13 cellular contexts compared by ENCODE assay signal in genomic region chr5:68137451-68138190, GRCh38.
DNase-seq lines count a peak whose midpoint lies in the region; ATAC-seq and TF ChIP-seq lines count a peak whose summit lies in the region.
"Had no signal": no experiment of that assay in that cellular context is flagged by ENCODE, and none has a peak within 500 bp of the region (broad histone marks: within the 10 kb centered on the region; RNA-seq: fewer than 3 reads in every experiment).

No MANE protein-coding gene starts in this region.

- no peak overlapping the region for H3K4me3 ChIP-seq in SK-N-SH (ENCODE audit: low read depth in 2 of 2, low read length in 1 of 2)
- H3K4me3 ChIP-seq in adipocyte (ENCODE audit: low read length) = no peak overlapping the region
- no peak overlapping the region for H3K4me3 ChIP-seq in gastroesophageal sphincter
- H3K4me3 ChIP-seq in aorta (ENCODE audit: low read length in 2 of 2) = no peak overlapping the region

- no peaks in the 10 kb centered on the region for H3K79me2 ChIP-seq in SK-N-SH (ENCODE audit: insufficient read depth)

- H2AFZ ChIP-seq in SK-N-SH (ENCODE audit: low read depth) = no peak overlapping the region

- no peak for TF ChIP-seq RAD21 in SK-N-SH (IDR thresholded peaks at IDR 0.05; ENCODE audit: low read length)

- H3K36me3 ChIP-seq in SK-N-SH (replicated peaks in 1 of 2; ENCODE audit: control insufficient read depth in 1 of 2, insufficient read depth in 2 of 2, low read length in 1 of 2) (no peaks in the 10 kb centered on the region), adipocyte (ENCODE audit: control insufficient read depth, insufficient read depth, low read length, severe bottlenecking) (no peaks in the 10 kb centered on the region), gastroesophageal sphincter (no peaks in the 10 kb centered on the region), aorta (ENCODE audit: control insufficient read depth in 1 of 2, insufficient read depth in 2 of 2, low read length in 1 of 2) (no peaks in the 10 kb centered on the region)

- H3K4me1 ChIP-seq in SK-N-SH (ENCODE audit: control insufficient read depth in 1 of 2, insufficient read depth in 2 of 2, low read depth in 1 of 2, low read length in 1 of 2) (no peaks in the 10 kb centered on the region), adipocyte (ENCODE audit: control insufficient read depth, insufficient read depth, low read length) (peaks cover 32% of the 10 kb centered on the region), gastroesophageal sphincter (peaks cover 4 to 20% (median 5%) of the 10 kb centered on the region in 3 donors), aorta (ENCODE audit: control insufficient read depth in 1 of 2, insufficient read depth in 2 of 2, low read length in 2 of 2) (no peaks in the 10 kb centered on the region)

- no peaks in the 10 kb centered on the region for H3F3A ChIP-seq in SK-N-SH (replicated peaks; ENCODE audit: insufficient read depth)

- intact Hi-C loops in aorta (cut with DNase I) = no loop called here

- no peak for TF ChIP-seq EP300 in SK-N-SH (IDR thresholded peaks at IDR 0.05; ENCODE audit: borderline replicate concordance in 1 of 2, low read depth in 1 of 2, low read length in 1 of 2)
- TF ChIP-seq EP300 in gastroesophageal sphincter (IDR thresholded peaks at IDR 0.05) = no peak

- 38% methylated on average over 2 of the region's 2 CpGs for WGBS in SK-N-SH (ENCODE audit: low lambda C conversion rate)
- 17 to 25% methylated on average over 2 of the region's 2 CpGs for WGBS in gastroesophageal sphincter (ENCODE audit: low coverage in 1 of 2), 2 donors
- WGBS in aorta, 2 donors = 4 to 5% methylated on average over 2 of the region's 2 CpGs

- TF ChIP-seq CTCF in SK-N-SH (IDR thresholded peaks at IDR 0.05) (no peak), gastroesophageal sphincter (IDR thresholded peaks at IDR 0.05) (no peak)

- POLR2A ChIA-PET in SK-N-SH (lab: Yijun Ruan, JAX) = no interaction called here

- H3K27me3 ChIP-seq in SK-N-SH (ENCODE audit: insufficient read depth) = no peaks in the 10 kb centered on the region
- no peaks in the 10 kb centered on the region for H3K27me3 ChIP-seq in adipocyte (replicated peaks; ENCODE audit: control insufficient read depth, insufficient read depth, low read length)
- no peaks in the 10 kb centered on the region for H3K27me3 ChIP-seq in gastroesophageal sphincter
- no peaks in the 10 kb centered on the region for H3K27me3 ChIP-seq in aorta (ENCODE audit: control insufficient read depth in 1 of 2, insufficient read depth in 2 of 2, low read length in 1 of 2)

- H3K9ac ChIP-seq in SK-N-SH (no peak overlapping the region), adipocyte (ENCODE audit: low read length) (peak overlapping the region; percentile 51)

- no peak overlapping the region for H3K4me2 ChIP-seq in SK-N-SH

- DNase-seq in SK-N-SH (no peak), adipocyte (ENCODE audit: low read depth) (peak; percentile 81), aorta (no peak), NCI-H187 (lab: John Stamatoyannopoulos, UW) (no peak)
- DNase-seq in effector CD4-positive, alpha-beta T cell = no peak
- DNase-seq: activated CD8-positive, alpha-beta memory T cell treated with anti-CD3 and anti-CD28 coated beads, Interleukin-2, amount 10 ng/mL, durations not matched to agents 7 days and 5 days; activated naive CD4-positive, alpha-beta T cell treated with anti-CD3 and anti-CD28 coated beads, Interleukin-2, amount 50 U/mL, for 16 hours; nephron progenitor cell; stimulated activated naive CD8-positive, alpha-beta T cell treated with anti-CD3 and anti-CD28 coated beads, Interleukin-15, Interleukin-2, amounts not matched to agents 100 U/mL and 50 U/mL, for 24 hours had no signal

- no peaks in the 10 kb centered on the region for H3K9me2 ChIP-seq in SK-N-SH

- no peaks in the 10 kb centered on the region for H4K20me1 ChIP-seq in SK-N-SH (ENCODE audit: insufficient read depth)

- CTCF ChIA-PET in SK-N-SH (lab: Yijun Ruan, JAX) = interaction anchor here (0.7 kb wide), 1 partner anchor 11 kb away, joined by 3 read pairs; no protein-coding TSS in a partner anchor

- H3K27ac ChIP-seq in SK-N-SH (ENCODE audit: low read depth in 2 of 2, low read length in 1 of 2) (peak overlapping the region in 1 of 2 experiments; percentile 34; a peak in 1 of 4 replicates), gastroesophageal sphincter (peak overlapping the region in 3 of 4 donors; percentile 28 to 55 (median 50)), aorta (ENCODE audit: low read depth in 1 of 2, low read length in 2 of 2) (peak overlapping the region in 1 of 2 donors; percentile 26)
- H3K27ac ChIP-seq: 22Rv1 had no signal

- no peak for TF ChIP-seq POLR2A in gastroesophageal sphincter (IDR thresholded peaks at IDR 0.05)

- ATAC-seq in SK-N-SH treated with all-trans-retinoic acid at 6 μM for 48 hours (no peak), gastroesophageal sphincter (peak; percentile 28), aorta (ENCODE audit: low FRiP score) (peak; percentile 47), HG03139 (IDR thresholded peaks at IDR 0.05; ENCODE audit: unreplicated experiment) (no peak)
- ATAC-seq: activated CD8-positive, alpha-beta memory T cell treated with anti-CD3 and anti-CD28 coated beads, Interleukin-2, amount 10 ng/mL, durations not matched to agents 7 days and 5 days; stimulated activated naive CD8-positive, alpha-beta T cell treated with anti-CD3 and anti-CD28 coated beads, Interleukin-15, Interleukin-2, amounts not matched to agents 100 U/mL and 50 U/mL, for 24 hours had no signal

- H3K9me3 ChIP-seq in SK-N-SH (no peaks in the 10 kb centered on the region), adipocyte (ENCODE audit: control insufficient read depth, low read length) (no peaks in the 10 kb centered on the region), gastroesophageal sphincter (no peaks in the 10 kb centered on the region), aorta (ENCODE audit: control insufficient read depth, low read length) (no peaks in the 10 kb centered on the region)

TF ChIP-seq in SK-N-SH, 30 proteins besides CTCF, POLR2A, EP300 and RAD21:
- TF ChIP-seq, protein P1, sequence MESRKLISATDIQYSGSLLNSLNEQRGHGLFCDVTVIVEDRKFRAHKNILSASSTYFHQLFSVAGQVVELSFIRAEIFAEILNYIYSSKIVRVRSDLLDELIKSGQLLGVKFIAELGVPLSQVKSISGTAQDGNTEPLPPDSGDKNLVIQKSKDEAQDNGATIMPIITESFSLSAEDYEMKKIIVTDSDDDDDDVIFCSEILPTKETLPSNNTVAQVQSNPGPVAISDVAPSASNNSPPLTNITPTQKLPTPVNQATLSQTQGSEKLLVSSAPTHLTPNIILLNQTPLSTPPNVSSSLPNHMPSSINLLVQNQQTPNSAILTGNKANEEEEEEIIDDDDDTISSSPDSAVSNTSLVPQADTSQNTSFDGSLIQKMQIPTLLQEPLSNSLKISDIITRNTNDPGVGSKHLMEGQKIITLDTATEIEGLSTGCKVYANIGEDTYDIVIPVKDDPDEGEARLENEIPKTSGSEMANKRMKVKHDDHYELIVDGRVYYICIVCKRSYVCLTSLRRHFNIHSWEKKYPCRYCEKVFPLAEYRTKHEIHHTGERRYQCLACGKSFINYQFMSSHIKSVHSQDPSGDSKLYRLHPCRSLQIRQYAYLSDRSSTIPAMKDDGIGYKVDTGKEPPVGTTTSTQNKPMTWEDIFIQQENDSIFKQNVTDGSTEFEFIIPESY (IDR thresholded peaks at IDR 0.05; ENCODE audit: borderline replicate concordance, low read depth) = no peak
- TF ChIP-seq TCF12 (IDR thresholded peaks at IDR 0.05) = peak; percentile 24; the same call in 1 of the 2 replicates

TF ChIP-seq in SK-N-SH treated with all-trans-retinoic acid at 6 μM for 48 hours, 23 proteins besides CTCF, POLR2A, EP300 and RAD21 (continues in another document):
- no peak for TF ChIP-seq ZNF70 (CRISPR knock-in tag; IDR thresholded peaks at IDR 0.05)
- TF ChIP-seq CSDC2 (CRISPR knock-in tag; IDR thresholded peaks at IDR 0.05) = no peak
- no peak for TF ChIP-seq ZNF565 (CRISPR knock-in tag; conservative IDR thresholded peaks at IDR 0.05; ENCODE audit: low read depth)
- no peak for TF ChIP-seq ESRRG (CRISPR knock-in tag; IDR thresholded peaks at IDR 0.05)
- TF ChIP-seq OSR1 (CRISPR knock-in tag; IDR thresholded peaks at IDR 0.05) = no peak
- no peak for TF ChIP-seq TCF4 (CRISPR knock-in tag; IDR thresholded peaks at IDR 0.05; ENCODE audit: borderline replicate concordance)
- no peak for TF ChIP-seq ZFP3 (CRISPR knock-in tag; IDR thresholded peaks at IDR 0.05)
- no peak for TF ChIP-seq ZNF8 (CRISPR knock-in tag; IDR thresholded peaks at IDR 0.05)
- no peak for TF ChIP-seq ISL1 (CRISPR knock-in tag; IDR thresholded peaks at IDR 0.05)
- TF ChIP-seq, protein P2, sequence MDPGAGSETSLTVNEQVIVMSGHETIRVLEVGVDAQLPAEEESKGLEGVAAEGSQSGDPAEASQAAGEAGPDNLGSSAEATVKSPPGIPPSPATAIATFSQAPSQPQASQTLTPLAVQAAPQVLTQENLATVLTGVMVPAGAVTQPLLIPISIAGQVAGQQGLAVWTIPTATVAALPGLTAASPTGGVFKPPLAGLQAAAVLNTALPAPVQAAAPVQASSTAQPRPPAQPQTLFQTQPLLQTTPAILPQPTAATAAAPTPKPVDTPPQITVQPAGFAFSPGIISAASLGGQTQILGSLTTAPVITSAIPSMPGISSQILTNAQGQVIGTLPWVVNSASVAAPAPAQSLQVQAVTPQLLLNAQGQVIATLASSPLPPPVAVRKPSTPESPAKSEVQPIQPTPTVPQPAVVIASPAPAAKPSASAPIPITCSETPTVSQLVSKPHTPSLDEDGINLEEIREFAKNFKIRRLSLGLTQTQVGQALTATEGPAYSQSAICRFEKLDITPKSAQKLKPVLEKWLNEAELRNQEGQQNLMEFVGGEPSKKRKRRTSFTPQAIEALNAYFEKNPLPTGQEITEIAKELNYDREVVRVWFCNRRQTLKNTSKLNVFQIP (CRISPR knock-in tag; IDR thresholded peaks at IDR 0.05; ENCODE audit: borderline replicate concordance, low read depth) = no peak
- no peak for TF ChIP-seq SNAI2 (CRISPR knock-in tag; IDR thresholded peaks at IDR 0.05)
- TF ChIP-seq PPARA (CRISPR knock-in tag; IDR thresholded peaks at IDR 0.05; ENCODE audit: borderline replicate concordance) = no peak
- no peak for TF ChIP-seq GLIS3 (CRISPR knock-in tag; IDR thresholded peaks at IDR 0.05)

Comparison
In these comparisons a context has a peak if more than half of its experiments do, and no peak if none do; other contexts are left out.
1. ATAC-seq: peak in gastroesophageal sphincter (single experiment) and aorta (single experiment); none in SK-N-SH treated with all-trans-retinoic acid at 6 μM for 48 hours (single experiment) and HG03139 (single experiment).